Comparison of ENCODE assay signal across 27 cellular contexts in genomic region chr13:20686863-20687579, GRCh38. TPM values are rescaled to one million over a fixed set of nuclear protein-coding genes. Genes with fewer than 3 reads are reported as not detected.
DNase-seq lines count a peak whose midpoint lies in the region; ATAC-seq, FAIRE-seq and TF ChIP-seq lines count a peak whose summit lies in the region.
"Had no signal": no experiment of that assay in that cellular context is flagged by ENCODE, and none has a peak within 500 bp of the region (broad histone marks: within the 10 kb centered on the region; RNA-seq: fewer than 3 reads in every experiment).

No MANE protein-coding gene starts in this region.

- no peaks in the 10 kb centered on the region for H3K36me3 ChIP-seq in astrocyte (ENCODE audit: insufficient read depth, low read length)
- no peaks in the 10 kb centered on the region for H3K36me3 ChIP-seq in osteoblast (ENCODE audit: insufficient read depth, low read length)
- no peaks in the 10 kb centered on the region for H3K36me3 ChIP-seq in HepG2 (replicated peaks in 1 of 2; ENCODE audit: control insufficient read depth in 1 of 2, insufficient read depth in 2 of 2, low read length in 2 of 2)
- H3K36me3 ChIP-seq: BLaER1 had no signal

- no peak overlapping the region for H3K27ac ChIP-seq in astrocyte (ENCODE audit: low read depth, low read length)
- peak overlapping the region; percentile 5 for H3K27ac ChIP-seq in osteoblast (ENCODE audit: low read depth, low read length)
- no peak overlapping the region for H3K27ac ChIP-seq in HepG2 (ENCODE audit: extremely low read length, insufficient read depth, low read length)
- H3K27ac ChIP-seq: 22Rv1, BLaER1, HL-60, PC-9 had no signal

- peaks cover under 1% of the 10 kb centered on the region for H3K4me1 ChIP-seq in astrocyte (ENCODE audit: insufficient read depth, low read length)
- peaks cover 7% of the 10 kb centered on the region for H3K4me1 ChIP-seq in osteoblast (ENCODE audit: insufficient read depth, low read length)
- no peaks in the 10 kb centered on the region for H3K4me1 ChIP-seq in HepG2 (ENCODE audit: insufficient read depth, low read length)
- H3K4me1 ChIP-seq: BLaER1 had no signal

- TF ChIP-seq RAD21 in HepG2 (CRISPR knock-in tag; IDR thresholded peaks at IDR 0.05): no peak

- H3K9me3 ChIP-seq in astrocyte (ENCODE audit: insufficient read depth, low read depth, low read length) (no peaks in the 10 kb centered on the region), osteoblast (ENCODE audit: low read depth, low read length) (no peaks in the 10 kb centered on the region), HepG2 (ENCODE audit: low read length) (no peaks in the 10 kb centered on the region)
- H3K9me3 ChIP-seq: BLaER1, SK-N-SH had no signal

- H4K20me1 ChIP-seq in astrocyte (ENCODE audit: insufficient read depth, low read length) (no peaks in the 10 kb centered on the region), osteoblast (ENCODE audit: insufficient read depth, low read length) (no peaks in the 10 kb centered on the region), HepG2 (ENCODE audit: insufficient read depth, low read length) (no peaks in the 10 kb centered on the region)
- H4K20me1 ChIP-seq: BLaER1 had no signal

- no peak overlapping the region for H2AFZ ChIP-seq in astrocyte (ENCODE audit: low read depth, low read length)
- H2AFZ ChIP-seq in osteoblast (ENCODE audit: low read length): no peak overlapping the region
- no peak overlapping the region for H2AFZ ChIP-seq in HepG2 (ENCODE audit: low read length)
- H2AFZ ChIP-seq: PC-9 had no signal

- FAIRE-seq in astrocyte (lab: Jason Lieb, UNC): no peak
- no peak for FAIRE-seq in HepG2 (lab: Jason Lieb, UNC)
- FAIRE-seq: GM12892, H54 had no signal

- in situ Hi-C loops in HepG2 (cut with HindIII; ENCODE audit: extremely low pct_ligation_motif_present, low pct_unique_long_range_greater_than_20kb): no loop called here

- no peaks in the 10 kb centered on the region for H3K9me3 Mint-ChIP-seq in astrocyte (ENCODE audit: unreplicated experiment)
- H3K9me3 Mint-ChIP-seq: CD4-positive, alpha-beta T cell; HFFc6 had no signal

- DNase-seq in DMS 273 (lab: John Stamatoyannopoulos, UW; ENCODE audit: unreplicated experiment) (peak; percentile 2), DMS 273 treated with DMSO at 0.1 percent for 48 hours (lab: John Stamatoyannopoulos, UW) (no peak), astrocyte (ENCODE audit: low read depth) (peak; percentile 16), fibroblast of pulmonary artery (ENCODE audit: low read depth) (peak; percentile 14), osteoblast (ENCODE audit: insufficient read length, low spot score, missing footprints) (peak; percentile 72), SHP77 treated with DMSO at 0.1 percent for 48 hours (lab: John Stamatoyannopoulos, UW) (no peak), HepG2 (ENCODE audit: low spot score) (no peak)
- DNase-seq: ACHN; CD4-positive, alpha-beta T cell; COR-L47; DMS153; HFFc6; KG1; NCI-H1092; NCI-H1436 treated with DMSO at 0.1 percent for 48 hours; NCI-H1930; NCI-H69; PC-9; RPMI8226; SIG-M5; SK-N-SH had no signal

- WGBS in HepG2 (ENCODE audit: low lambda C conversion rate): 91% methylated on average over 4 of the region's 4 CpGs

- POLR2A ChIA-PET in HepG2 (lab: Yijun Ruan, JAX): no interaction called here

- H3K4me3 ChIP-seq in astrocyte (ENCODE audit: insufficient read depth, low read depth, low read length): no peak overlapping the region
- no peak overlapping the region for H3K4me3 ChIP-seq in fibroblast of pulmonary artery (replicated peaks; ENCODE audit: low read depth, low read length)
- no peak overlapping the region for H3K4me3 ChIP-seq in osteoblast (ENCODE audit: insufficient read depth, low read length)
- no peak overlapping the region for H3K4me3 ChIP-seq in HepG2 (replicated peaks in 1 of 3; ENCODE audit: insufficient read depth in 1 of 3, low read depth in 2 of 3, low read length in 3 of 3)
- H3K4me3 ChIP-seq: BLaER1, PC-9 had no signal

- H3K4me3 Mint-ChIP-seq in astrocyte (ENCODE audit: unreplicated experiment): no peak overlapping the region
- H3K4me3 Mint-ChIP-seq: CD4-positive, alpha-beta T cell; HFFc6 had no signal

- H3K27me3 Mint-ChIP-seq in astrocyte (ENCODE audit: low read depth, unreplicated experiment): no peaks in the 10 kb centered on the region
- H3K27me3 Mint-ChIP-seq: CD4-positive, alpha-beta T cell had no signal

- H3K27ac Mint-ChIP-seq in astrocyte (ENCODE audit: unreplicated experiment): no peak overlapping the region
- H3K27ac Mint-ChIP-seq: CD4-positive, alpha-beta T cell; HFFc6 had no signal

- peaks cover 1% of the 10 kb centered on the region for H3K36me3 Mint-ChIP-seq in astrocyte (ENCODE audit: low read depth, unreplicated experiment)

- H3K27me3 ChIP-seq in astrocyte (ENCODE audit: insufficient read depth, low read length) (no peaks in the 10 kb centered on the region), osteoblast (ENCODE audit: insufficient read depth, low read length) (no peaks in the 10 kb centered on the region), HepG2 (ENCODE audit: control insufficient read depth in 1 of 2, insufficient read depth in 2 of 2, low read length in 2 of 2) (no peaks in the 10 kb centered on the region)
- H3K27me3 ChIP-seq: BLaER1 had no signal

- no peaks in the 10 kb centered on the region for H3K4me1 Mint-ChIP-seq in astrocyte (ENCODE audit: low read depth, unreplicated experiment)

- no TSS peak for BruUV-seq in HepG2 (replicated peaks; lab: Mats Ljungman, UMichigan)

- H3K9ac ChIP-seq in astrocyte (ENCODE audit: low read length) (no peak overlapping the region), HepG2 (ENCODE audit: insufficient read depth, low read depth, low read length) (no peak overlapping the region)
- H3K9ac ChIP-seq: BLaER1, SK-N-SH had no signal

- CTCF ChIA-PET in HepG2 (lab: Yijun Ruan, JAX; ENCODE audit: low intra/inter-chr PET ratio, low total read pairs): no interaction called here

- H3K79me2 ChIP-seq in astrocyte (ENCODE audit: insufficient read depth, low read length): no peaks in the 10 kb centered on the region
- H3K79me2 ChIP-seq in osteoblast (ENCODE audit: insufficient read depth, low read length): no peaks in the 10 kb centered on the region
- no peaks in the 10 kb centered on the region for H3K79me2 ChIP-seq in HepG2 (ENCODE audit: insufficient read depth, low read length)

- intact Hi-C loops in HepG2 (cut with micrococcal nuclease; ENCODE audit: unreplicated experiment): no loop called here

- H3K4me2 ChIP-seq in astrocyte (ENCODE audit: low read length) (no peak overlapping the region), osteoblast (ENCODE audit: insufficient read depth, low read length) (no peak overlapping the region), HepG2 (ENCODE audit: low read depth, low read length) (no peak overlapping the region)
- H3K4me2 ChIP-seq: BLaER1, PC-9, SK-N-SH had no signal

- TF ChIP-seq POLR2A in HepG2 (IDR thresholded peaks at IDR 0.05; ENCODE audit: insufficient read depth in 1 of 2, low read depth in 2 of 2, low read length in 2 of 2): no peak

- no peak for TF ChIP-seq EP300 in HepG2 (IDR thresholded peaks at IDR 0.05; ENCODE audit: low read depth in 2 of 2, low read length in 2 of 2)
- no peak for TF ChIP-seq EP300 in HepG2 (CRISPR knock-in tag; IDR thresholded peaks at IDR 0.05; ENCODE audit: borderline replicate concordance)

- TF ChIP-seq CTCF in astrocyte (IDR thresholded peaks at IDR 0.05; ENCODE audit: insufficient read depth, low read depth, low read length) (no peak), fibroblast of pulmonary artery (IDR thresholded peaks at IDR 0.05; ENCODE audit: low read length, missing control alignments) (no peak), osteoblast (IDR thresholded peaks at IDR 0.05; ENCODE audit: extremely low read depth, low read depth, low read length) (no peak), HepG2 (CRISPR knock-in tag; IDR thresholded peaks at IDR 0.05) (no peak)

- no peak for ATAC-seq in GM21390 (IDR thresholded peaks at IDR 0.05; ENCODE audit: unreplicated experiment)
- ATAC-seq in HepG2: no peak

TF ChIP-seq in HepG2, 621 proteins besides CTCF, POLR2A, EP300 and RAD21 (continues in another document):
- no peak for TF ChIP-seq KLF16 (CRISPR knock-in tag; IDR thresholded peaks at IDR 0.05)
- no peak for TF ChIP-seq ELK4 (CRISPR knock-in tag; IDR thresholded peaks at IDR 0.05; ENCODE audit: borderline replicate concordance)

RNA-seq across cellular contexts. Expression of gene IL17D, which starts 16.5 kb away (rescaled TPM):
- total RNA-seq in astrocyte (1.6 and 1.9 TPM in 2 replicates), osteoblast (2.1 and 2.2 TPM in 2 replicates), HepG2 (2016; rRNA removed; fragmentation: Illumina TruSeq; extraction: Trizol) (1.6 and 2.2 TPM in 2 replicates)
- 1.9 and 2.3 TPM in 2 replicates for total RNA-seq in HepG2 (2016; cell fraction: cytosol; rRNA removed; fragmentation: Illumina TruSeq; extraction: Trizol; ENCODE audit: low read depth)
- 0.95 and 1.8 TPM in 2 replicates for total RNA-seq in HepG2 (2016; cell fraction: insoluble cytoplasmic fraction; rRNA removed; fragmentation: Illumina TruSeq; extraction: Trizol)
- 3.9 and 4.7 TPM in 2 replicates for total RNA-seq in HepG2 (2016; cell fraction: membrane; rRNA removed; fragmentation: Illumina TruSeq; extraction: Trizol)
- total RNA-seq in HepG2 (2016; cell fraction: nucleus; rRNA removed; fragmentation: Illumina TruSeq; extraction: Trizol): 1.3 and 1.7 TPM in 2 replicates
- 1.0 and 1.1 TPM in 2 replicates for polyA plus RNA-seq in HepG2 (2011; rRNA removed)
- polyA plus RNA-seq in HepG2 (2011; cell fraction: cytosol; rRNA removed): 0.98 and 1.1 TPM in 2 replicates
- polyA plus RNA-seq in HepG2 (2011; cell fraction: nucleus; rRNA removed): 1.6 and 2.2 TPM in 2 replicates
- polyA plus RNA-seq in HepG2 (2012): 6.7 and 7.8 TPM in 2 replicates
- polyA plus RNA-seq in HepG2 (2016; cell fraction: cytosol; fragmentation: Illumina TruSeq; extraction: Trizol; ENCODE audit: low read depth): 3.0 and 3.3 TPM in 2 replicates
- polyA plus RNA-seq in HepG2 (2016; cell fraction: insoluble cytoplasmic fraction; fragmentation: Illumina TruSeq; extraction: Trizol; ENCODE audit: low read depth): 1.5 and 2.0 TPM in 2 replicates
- polyA plus RNA-seq in HepG2 (2016; cell fraction: membrane; fragmentation: Illumina TruSeq; extraction: Trizol; ENCODE audit: low read depth): 3.2 and 4.2 TPM in 2 replicates
- polyA plus RNA-seq in HepG2 (2016; cell fraction: nucleus; fragmentation: Illumina TruSeq; extraction: Trizol; ENCODE audit: insufficient read depth, low read depth): 2.4 and 3.1 TPM in 2 replicates
- 0.60 TPM in 1 of 2 replicates, not detected in the other for polyA minus RNA-seq in HepG2 (2011; rRNA and poly(A)+ RNA removed; ENCODE audit: low replicate concordance)
- polyA minus RNA-seq in HepG2 (2011; cell fraction: cytosol; rRNA and poly(A)+ RNA removed): 0.59 and 0.62 TPM in 2 replicates
- 0.75 and 0.90 TPM in 2 replicates for polyA minus RNA-seq in HepG2 (2011; cell fraction: nucleus; rRNA and poly(A)+ RNA removed)

Comparison
In these comparisons a context has a peak if more than half of its experiments do, and no peak if none do; other contexts are left out.
1. DNase-seq: peak in DMS 273 (single experiment), astrocyte (single experiment), fibroblast of pulmonary artery (single experiment) and osteoblast (single experiment); none in DMS 273 treated with DMSO at 0.1 percent for 48 hours (single experiment), SHP77 treated with DMSO at 0.1 percent for 48 hours (single experiment) and HepG2 (single experiment).